1 cellular context compared by ENCODE assay signal in genomic region chr22:19959587-19960490, GRCh38.
TF ChIP-seq lines count a peak whose summit lies in the region.

No MANE protein-coding gene starts in this region.

TF ChIP-seq in HepG2, 621 proteins besides CTCF, POLR2A, EP300 and RAD21 (continued from another document and continues in another):
- no peak; the same call in 1 of the 2 replicates for TF ChIP-seq TBX2 (CRISPR knock-in tag; IDR thresholded peaks at IDR 0.05; ENCODE audit: borderline replicate concordance)
- no peak for TF ChIP-seq KIAA2018 (CRISPR knock-in tag; IDR thresholded peaks at IDR 0.05; ENCODE audit: borderline replicate concordance)
- 0 out of 2 replicates have a peak, but pooled peaks have one; percentile 35 for TF ChIP-seq POGK (CRISPR knock-in tag; conservative IDR thresholded peaks at IDR 0.05)
- no peak for TF ChIP-seq SKIL (CRISPR knock-in tag; IDR thresholded peaks at IDR 0.05; ENCODE audit: borderline replicate concordance)
- TF ChIP-seq CAMTA2 (CRISPR knock-in tag; IDR thresholded peaks at IDR 0.05; ENCODE audit: borderline replicate concordance) = 0 out of 2 replicates have a peak, but pooled peaks have one; percentile 36
- TF ChIP-seq ZNF430 (CRISPR knock-in tag; IDR thresholded peaks at IDR 0.05) = 0 out of 2 replicates have a peak, but pooled peaks have one; percentile 38
- peak; percentile 68; the same call in 1 of the 2 replicates for TF ChIP-seq ARID4A (CRISPR knock-in tag; IDR thresholded peaks at IDR 0.05; ENCODE audit: borderline replicate concordance)
- no peak for TF ChIP-seq DNMT3B (CRISPR knock-in tag; conservative IDR thresholded peaks at IDR 0.05)
- TF ChIP-seq, protein P1, sequence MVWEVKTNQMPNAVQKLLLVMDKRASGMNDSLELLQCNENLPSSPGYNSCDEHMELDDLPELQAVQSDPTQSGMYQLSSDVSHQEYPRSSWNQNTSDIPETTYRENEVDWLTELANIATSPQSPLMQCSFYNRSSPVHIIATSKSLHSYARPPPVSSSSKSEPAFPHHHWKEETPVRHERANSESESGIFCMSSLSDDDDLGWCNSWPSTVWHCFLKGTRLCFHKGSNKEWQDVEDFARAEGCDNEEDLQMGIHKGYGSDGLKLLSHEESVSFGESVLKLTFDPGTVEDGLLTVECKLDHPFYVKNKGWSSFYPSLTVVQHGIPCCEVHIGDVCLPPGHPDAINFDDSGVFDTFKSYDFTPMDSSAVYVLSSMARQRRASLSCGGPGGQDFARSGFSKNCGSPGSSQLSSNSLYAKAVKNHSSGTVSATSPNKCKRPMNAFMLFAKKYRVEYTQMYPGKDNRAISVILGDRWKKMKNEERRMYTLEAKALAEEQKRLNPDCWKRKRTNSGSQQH (CRISPR knock-in tag; IDR thresholded peaks at IDR 0.05; ENCODE audit: low read depth) = no peak
- TF ChIP-seq MAX (IDR thresholded peaks at IDR 0.05) = peak; percentile 81
- TF ChIP-seq, protein P2, sequence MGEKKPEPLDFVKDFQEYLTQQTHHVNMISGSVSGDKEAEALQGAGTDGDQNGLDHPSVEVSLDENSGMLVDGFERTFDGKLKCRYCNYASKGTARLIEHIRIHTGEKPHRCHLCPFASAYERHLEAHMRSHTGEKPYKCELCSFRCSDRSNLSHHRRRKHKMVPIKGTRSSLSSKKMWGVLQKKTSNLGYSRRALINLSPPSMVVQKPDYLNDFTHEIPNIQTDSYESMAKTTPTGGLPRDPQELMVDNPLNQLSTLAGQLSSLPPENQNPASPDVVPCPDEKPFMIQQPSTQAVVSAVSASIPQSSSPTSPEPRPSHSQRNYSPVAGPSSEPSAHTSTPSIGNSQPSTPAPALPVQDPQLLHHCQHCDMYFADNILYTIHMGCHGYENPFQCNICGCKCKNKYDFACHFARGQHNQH (CRISPR knock-in tag; IDR thresholded peaks at IDR 0.05) = peak; percentile 55; the same call in 1 of the 2 replicates
- peak; percentile 95 for TF ChIP-seq HNF4A (CRISPR knock-in tag; IDR thresholded peaks at IDR 0.05)
- TF ChIP-seq NR1H2 (CRISPR knock-in tag; IDR thresholded peaks at IDR 0.05; ENCODE audit: borderline replicate concordance, low read depth) = no peak
- no peak for TF ChIP-seq NR3C1 (CRISPR knock-in tag; IDR thresholded peaks at IDR 0.05)
- TF ChIP-seq KLF15 (CRISPR knock-in tag; IDR thresholded peaks at IDR 0.05; ENCODE audit: borderline replicate concordance) = no peak
- no peak for TF ChIP-seq REL (CRISPR knock-in tag; conservative IDR thresholded peaks at IDR 0.05)
- TF ChIP-seq MLXIP (CRISPR knock-in tag; IDR thresholded peaks at IDR 0.05; ENCODE audit: borderline replicate concordance) = no peak
- 0 out of 2 replicates have a peak, but pooled peaks have one; percentile 43 for TF ChIP-seq FOXC1 (CRISPR knock-in tag; IDR thresholded peaks at IDR 0.05; ENCODE audit: borderline replicate concordance)
- TF ChIP-seq SIX4 (CRISPR knock-in tag; IDR thresholded peaks at IDR 0.05) = no peak
- no peak for TF ChIP-seq PRPF4 (IDR thresholded peaks at IDR 0.05; ENCODE audit: low read depth, low read length, poor library complexity, severe bottlenecking)
- TF ChIP-seq ZFP36L2 (CRISPR knock-in tag; IDR thresholded peaks at IDR 0.05) = no peak
- TF ChIP-seq, protein P3, sequence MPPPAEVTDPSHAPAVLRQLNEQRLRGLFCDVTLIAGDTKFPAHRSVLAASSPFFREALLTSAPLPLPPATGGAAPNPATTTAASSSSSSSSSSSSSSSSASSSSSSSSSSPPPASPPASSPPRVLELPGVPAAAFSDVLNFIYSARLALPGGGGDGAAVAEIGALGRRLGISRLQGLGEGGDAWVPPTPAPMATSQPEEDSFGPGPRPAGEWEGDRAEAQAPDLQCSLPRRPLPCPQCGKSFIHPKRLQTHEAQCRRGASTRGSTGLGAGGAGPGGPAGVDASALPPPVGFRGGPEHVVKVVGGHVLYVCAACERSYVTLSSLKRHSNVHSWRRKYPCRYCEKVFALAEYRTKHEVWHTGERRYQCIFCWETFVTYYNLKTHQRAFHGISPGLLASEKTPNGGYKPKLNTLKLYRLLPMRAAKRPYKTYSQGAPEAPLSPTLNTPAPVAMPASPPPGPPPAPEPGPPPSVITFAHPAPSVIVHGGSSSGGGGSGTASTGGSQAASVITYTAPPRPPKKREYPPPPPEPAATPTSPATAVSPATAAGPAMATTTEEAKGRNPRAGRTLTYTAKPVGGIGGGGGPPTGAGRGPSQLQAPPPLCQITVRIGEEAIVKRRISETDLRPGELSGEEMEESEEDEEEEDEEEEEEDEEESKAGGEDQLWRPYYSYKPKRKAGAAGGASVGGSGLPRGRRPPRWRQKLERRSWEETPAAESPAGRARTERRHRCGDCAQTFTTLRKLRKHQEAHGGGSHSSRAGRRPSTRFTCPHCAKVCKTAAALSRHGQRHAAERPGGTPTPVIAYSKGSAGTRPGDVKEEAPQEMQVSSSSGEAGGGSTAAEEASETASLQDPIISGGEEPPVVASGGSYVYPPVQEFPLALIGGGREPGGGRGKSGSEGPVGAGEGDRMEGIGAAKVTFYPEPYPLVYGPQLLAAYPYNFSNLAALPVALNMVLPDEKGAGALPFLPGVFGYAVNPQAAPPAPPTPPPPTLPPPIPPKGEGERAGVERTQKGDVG (CRISPR knock-in tag; IDR thresholded peaks at IDR 0.05; ENCODE audit: borderline replicate concordance) = no peak
- peak; percentile 83 for TF ChIP-seq MYC (CRISPR knock-in tag; IDR thresholded peaks at IDR 0.05; ENCODE audit: borderline replicate concordance)
- peak; percentile 83 for TF ChIP-seq POLR2G (IDR thresholded peaks at IDR 0.05; ENCODE audit: low read depth, low read length)
